In the genomic region with DNA sequence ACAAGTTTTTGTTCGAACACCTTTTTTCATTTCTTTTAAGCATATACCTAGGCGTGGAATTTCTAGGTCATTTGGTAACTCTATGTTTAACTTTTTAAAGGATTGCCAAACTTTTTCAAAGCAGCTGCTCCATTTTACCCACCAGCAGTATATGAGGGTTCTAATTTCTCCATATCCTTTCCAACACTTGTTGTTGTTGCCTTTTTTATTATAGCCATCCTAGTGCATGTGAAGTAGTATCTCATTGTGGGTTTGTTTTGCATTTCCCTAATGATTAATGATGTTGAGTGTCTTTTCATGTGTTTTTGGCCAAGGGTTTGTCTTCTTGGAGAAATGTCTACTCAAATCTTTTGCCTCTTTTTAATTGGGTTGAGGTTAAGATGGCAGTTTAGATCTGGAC, we compare ENCODE assay signal across 7 cellular contexts.
"Had no signal": no experiment of that assay in that cellular context is flagged by ENCODE, and none has a peak within 500 bp of the region (broad histone marks: within the 10 kb centered on the region; RNA-seq: fewer than 3 reads in every experiment).

No MANE protein-coding gene starts in this region.

- FAIRE-seq: G401.6, GM12878, GM12891, GM18507, GM19239 had no signal

- ATAC-seq: GM12878 had no signal

- DNase-seq: GDM1, GF-D8 had no signal

- H3K4me3 ChIP-seq: GM12878 had no signal
